ENCODE assay signal across 11 cellular contexts in genomic region chr19:18229474-18229873, GRCh38. TPM values are rescaled to one million over a fixed set of nuclear protein-coding genes. Genes with fewer than 3 reads are reported as not detected.
A peak's percentile ranks its signal among the peaks of the same experiment; 100 is the strongest.
DNase-seq lines count a peak whose midpoint lies in the region; ATAC-seq and TF ChIP-seq lines count a peak whose summit lies in the region.
"Had no signal": no experiment of that assay in that cellular context is flagged by ENCODE, and none has a peak within 500 bp of the region (broad histone marks: within the 10 kb centered on the region; RNA-seq: fewer than 3 reads in every experiment).

No MANE protein-coding gene starts in this region.

- no peak for TF ChIP-seq POLR2A in transverse colon (IDR thresholded peaks at IDR 0.05)

- no peak overlapping the region for H3K27ac ChIP-seq in cardiac muscle cell
- H3K27ac ChIP-seq in foreskin keratinocyte = no peak overlapping the region
- no peak overlapping the region for H3K27ac ChIP-seq in transverse colon

- ATAC-seq in foreskin keratinocyte = no peak
- ATAC-seq: activated CD4-positive, CD25-positive, alpha-beta regulatory T cell treated with anti-CD3 and anti-CD28 coated beads, Interleukin-2, amount 50 U/mL, for 24 hours had no signal

- peak; percentile 47 for TF ChIP-seq CTCF in cardiac muscle cell (IDR thresholded peaks at IDR 0.05; ENCODE audit: low read depth, low read length)
- TF ChIP-seq CTCF in foreskin keratinocyte (conservative IDR thresholded peaks at IDR 0.05) = peak; percentile 53
- peak; percentile 33 to 45 (median 39) for TF ChIP-seq CTCF in transverse colon (IDR thresholded peaks at IDR 0.05)

- H3K27me3 ChIP-seq in cardiac muscle cell = no peaks in the 10 kb centered on the region
- peaks cover 60% of the 10 kb centered on the region for H3K27me3 ChIP-seq in foreskin keratinocyte
- peaks cover 96% of the 10 kb centered on the region for H3K27me3 ChIP-seq in transverse colon

- no peak for DNase-seq in cardiac muscle cell (ENCODE audit: low read depth in 1 of 2, low spot score in 1 of 2)
- no peak for DNase-seq in cardiac septum (ENCODE audit: low spot score)
- DNase-seq in SK-MEL-5 (ENCODE audit: low read depth, low spot score) = peak; percentile 28
- DNase-seq in foreskin keratinocyte = no peak
- no peak for DNase-seq in transverse colon
- no peak for DNase-seq in 8988T
- no peak for DNase-seq in EL
- DNase-seq in GM19240 (ENCODE audit: insufficient read length, low spot score) = no peak
- DNase-seq: NCI-H1436 treated with DMSO at 0.1 percent for 48 hours; stimulated activated naive CD4-positive, alpha-beta T cell treated with Interleukin-2 at 50 U/mL for 16 hours had no signal

- intact Hi-C loops in cardiac septum (cut with DNase I) (no loop called here), transverse colon (cut with DNase I; ENCODE audit: low total_unique reads) (no loop called here)

- in situ Hi-C loops in SK-MEL-5 (cut with HindIII; ENCODE audit: low pct_unique_long_range_greater_than_20kb, low sequenced_read_pairs) = no loop called here
- in situ Hi-C loops in transverse colon (cut with MboI; ENCODE audit: low pct_ligation_motif_present in 1 of 4, low pct_unique_long_range_greater_than_20kb in 1 of 4, low sequenced_read_pairs in 3 of 4) = no loop called here

- no peak overlapping the region for H3K4me3 ChIP-seq in cardiac muscle cell
- no peak overlapping the region for H3K4me3 ChIP-seq in transverse colon

- 60 to 74% methylated on average over 4 to 5 of the region's 5 CpGs for WGBS in transverse colon (ENCODE audit: low coverage in 1 of 2), 2 donors

- H3K4me1 ChIP-seq in cardiac muscle cell (ENCODE audit: low read depth) (no peaks in the 10 kb centered on the region), foreskin keratinocyte (no peaks in the 10 kb centered on the region), transverse colon (peaks cover 6 to 21% (median 12%) of the 10 kb centered on the region in 4 donors)

- H3K36me3 ChIP-seq in cardiac muscle cell (no peaks in the 10 kb centered on the region), transverse colon (no peaks in the 10 kb centered on the region)

- TF ChIP-seq EP300 in transverse colon (IDR thresholded peaks at IDR 0.05; ENCODE audit: low read depth) = no peak

- H3K9me3 ChIP-seq in cardiac muscle cell (ENCODE audit: low read depth) = no peaks in the 10 kb centered on the region
- peaks cover 4 to 7% of the 10 kb centered on the region in 2 donors for H3K9me3 ChIP-seq in transverse colon

RNA-seq across cellular contexts. Expression of gene PDE4C, which starts 3.2 kb away (rescaled TPM):
- total RNA-seq in cardiac muscle cell = 0.67 and 8.3 TPM in 2 replicates
- polyA plus RNA-seq in cardiac muscle cell = 1.1 TPM in 2 replicates
- total RNA-seq in cardiac septum = 1.3 TPM
- total RNA-seq in SK-MEL-5 (2014; rRNA removed; shearing (Covaris generic)) = 0.26 TPM in 1 of 2 replicates, not detected in the other
- polyA plus RNA-seq in SK-MEL-5 (2015; cell fraction: cytosol; rRNA removed) = not detected in 2 replicates
- 0.77 and 1.9 TPM in 2 replicates for polyA plus RNA-seq in SK-MEL-5 (2015; cell fraction: nucleus; rRNA removed)
- total RNA-seq in foreskin keratinocyte = not detected in 2 replicates
- not detected in 2 replicates for polyA plus RNA-seq in foreskin keratinocyte
- 10 to 100 TPM in 2 of 4 donors, 1 to 10 TPM in 2; 3.0 to 18.3 (median 7.7) TPM for total RNA-seq in transverse colon

RNA-seq across cellular contexts. Expression of gene RAB3A, which starts 25.6 kb away (rescaled TPM):
- total RNA-seq in cardiac muscle cell (11.3 and 13.0 TPM in 2 replicates), cardiac septum (21.7 TPM), foreskin keratinocyte (0.68 and 0.85 TPM in 2 replicates), transverse colon (1 to 10 TPM in 3 of 4 donors, not detected in 1; 2.2 to 8.6 (median 3.8) TPM)
- polyA plus RNA-seq in cardiac muscle cell (12.5 and 15.3 TPM in 2 replicates), foreskin keratinocyte (0.84 and 1.5 TPM in 2 replicates)
- total RNA-seq in SK-MEL-5 (2014; rRNA removed; shearing (Covaris generic)) = 2.5 and 7.9 TPM in 2 replicates
- 3.4 and 4.2 TPM in 2 replicates for polyA plus RNA-seq in SK-MEL-5 (2015; cell fraction: cytosol; rRNA removed)
- polyA plus RNA-seq in SK-MEL-5 (2015; cell fraction: nucleus; rRNA removed) = 0.65 and 2.4 TPM in 2 replicates

RNA-seq across cellular contexts. Expression of gene MPV17L2, which starts 36.5 kb away (rescaled TPM):
- total RNA-seq in cardiac muscle cell = 38.2 and 74.5 TPM in 2 replicates
- 25.5 and 51.7 TPM in 2 replicates for polyA plus RNA-seq in cardiac muscle cell
- 14.6 TPM for total RNA-seq in cardiac septum
- total RNA-seq in SK-MEL-5 (2014; rRNA removed; shearing (Covaris generic)) = 17.4 and 18.0 TPM in 2 replicates
- polyA plus RNA-seq in SK-MEL-5 (2015; cell fraction: cytosol; rRNA removed) = 24.6 and 35.7 TPM in 2 replicates
- 9.9 and 10.3 TPM in 2 replicates for polyA plus RNA-seq in SK-MEL-5 (2015; cell fraction: nucleus; rRNA removed)
- total RNA-seq in foreskin keratinocyte = 24.5 and 26.9 TPM in 2 replicates
- polyA plus RNA-seq in foreskin keratinocyte = 37.0 and 39.4 TPM in 2 replicates
- total RNA-seq in transverse colon = 10 to 100 TPM in 3 of 4 donors, 1 to 10 TPM in 1; 1.6 to 22.3 (median 12.6) TPM

RNA-seq across cellular contexts. Expression of gene IQCN, which starts 44.8 kb away (rescaled TPM):
- total RNA-seq in cardiac muscle cell (2.3 and 3.2 TPM in 2 replicates), cardiac septum (1.1 TPM), foreskin keratinocyte (0.03 and 0.04 TPM in 2 replicates), transverse colon (10 to 100 TPM in 3 of 4 donors, 1 to 10 TPM in 1; 4.8 to 49.7 (median 17.5) TPM)
- polyA plus RNA-seq in cardiac muscle cell (0.38 and 0.72 TPM in 2 replicates), foreskin keratinocyte (not detected in 2 replicates)
- total RNA-seq in SK-MEL-5 (2014; rRNA removed; shearing (Covaris generic)) = 0.08 TPM in 1 of 2 replicates, not detected in the other
- polyA plus RNA-seq in SK-MEL-5 (2015; cell fraction: cytosol; rRNA removed) = 0.07 TPM in 1 of 2 replicates, not detected in the other
- polyA plus RNA-seq in SK-MEL-5 (2015; cell fraction: nucleus; rRNA removed) = 0.53 and 0.83 TPM in 2 replicates

RNA-seq across cellular contexts. Expression of gene JUND, which starts 51.9 kb away (rescaled TPM):
- total RNA-seq in cardiac muscle cell (430 and 496 TPM in 2 replicates), cardiac septum (140 TPM), foreskin keratinocyte (35.0 and 36.9 TPM in 2 replicates), transverse colon (1,000 to 10,000 TPM in 3 of 4 donors, 100 to 1,000 TPM in 1; 714 to 2,423 (median 1,288) TPM)
- polyA plus RNA-seq in cardiac muscle cell (262 and 265 TPM in 2 replicates), foreskin keratinocyte (47.1 and 47.7 TPM in 2 replicates)
- total RNA-seq in SK-MEL-5 (2014; rRNA removed; shearing (Covaris generic)) = 21.7 and 29.2 TPM in 2 replicates
- polyA plus RNA-seq in SK-MEL-5 (2015; cell fraction: cytosol; rRNA removed) = 87.2 and 101 TPM in 2 replicates
- 15.6 and 20.1 TPM in 2 replicates for polyA plus RNA-seq in SK-MEL-5 (2015; cell fraction: nucleus; rRNA removed)
